Comparison of ENCODE assay signal across 8 cellular contexts in the genomic region with DNA sequence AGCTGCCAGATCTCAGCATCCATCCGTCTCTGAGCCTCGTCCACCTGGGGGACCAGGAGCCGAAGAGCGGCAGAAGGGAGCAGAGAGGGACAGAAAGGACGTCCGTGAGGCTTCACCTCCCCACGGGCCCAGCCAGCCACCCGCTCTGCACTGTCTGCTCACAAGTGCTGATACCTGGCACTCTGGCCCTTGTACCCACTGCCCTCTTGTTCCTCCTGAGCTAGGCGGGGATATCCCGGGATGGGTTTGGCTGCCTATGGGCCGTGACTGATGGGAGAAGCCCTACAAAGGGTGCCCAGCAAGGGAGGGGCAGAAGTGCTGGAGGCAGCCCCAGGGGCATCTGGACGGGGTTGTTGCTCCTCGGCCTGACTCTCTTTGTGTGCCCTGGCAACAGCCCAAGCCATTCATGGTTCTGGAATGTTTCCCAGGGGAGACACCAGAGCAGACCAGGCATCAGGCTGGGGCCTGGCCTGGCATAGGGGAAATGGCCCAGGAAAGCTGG. TPM values are rescaled to one million over a fixed set of nuclear protein-coding genes. Genes with fewer than 3 reads are reported as not detected.
DNase-seq lines count a peak whose midpoint lies in the region; ATAC-seq and TF ChIP-seq lines count a peak whose summit lies in the region.

No MANE protein-coding gene starts in this region.

- peaks cover 35% of the 10 kb centered on the region; the same call in 1 of the 2 replicates for H3F3A ChIP-seq in GM23248 (ENCODE audit: insufficient read depth)

- in situ Hi-C loops in GM23248 (cut with MboI) = no loop called here

- H2AFZ ChIP-seq in GM23248 = no peak overlapping the region

- peak overlapping the region; percentile 58; the same call in 1 of the 2 replicates for H3K9ac ChIP-seq in GM23248

- DNase-seq in GM23248 (peak; percentile 95), RPMI7951 (ENCODE audit: low read depth) (peak; percentile 88), foreskin melanocyte (peak; percentile 59), retina (peak; percentile 12), GM10266 (ENCODE audit: extremely low spot score) (no peak)

- H4K20me1 ChIP-seq in GM23248 (ENCODE audit: insufficient read depth) = no peaks in the 10 kb centered on the region

- WGBS in GM23248 (ENCODE audit: low coverage in 1 of 2, low lambda C conversion rate in 2 of 2, missing lambda C conversion rate in 2 of 2), 2 experiments = 60 to 64% methylated on average over 13 of the region's 13 CpGs

- no peak for TF ChIP-seq CTCF in GM10266 (IDR thresholded peaks at IDR 0.05; ENCODE audit: control insufficient read depth, insufficient read depth, low read depth, missing control alignments)

- ATAC-seq in HG03439 (IDR thresholded peaks at IDR 0.05; ENCODE audit: unreplicated experiment) (no peak), HG02973 (IDR thresholded peaks at IDR 0.05; ENCODE audit: unreplicated experiment) (no peak), GM21717 (IDR thresholded peaks at IDR 0.05; ENCODE audit: unreplicated experiment) (no peak)

- H3K27ac ChIP-seq in GM23248 = peak overlapping the region; percentile 54

- no peaks in the 10 kb centered on the region for H3K9me3 ChIP-seq in GM23248 (ENCODE audit: low read depth)

- H3K4me3 ChIP-seq in GM23248 = no peak overlapping the region

- no peak overlapping the region for H3K4me2 ChIP-seq in GM23248 (ENCODE audit: unreplicated experiment)

- H3K27me3 ChIP-seq in GM23248 (replicated peaks; ENCODE audit: insufficient read depth) = no peaks in the 10 kb centered on the region

- peaks cover 11% of the 10 kb centered on the region for H3K4me1 ChIP-seq in GM23248 (ENCODE audit: insufficient read depth)

- H3K36me3 ChIP-seq in GM23248 (ENCODE audit: low read depth) = peaks cover 68% of the 10 kb centered on the region

- H3K79me2 ChIP-seq in GM23248 (ENCODE audit: insufficient read depth) = peaks cover 26% of the 10 kb centered on the region

- no peaks in the 10 kb centered on the region for H3K9me2 ChIP-seq in GM23248 (ENCODE audit: insufficient read depth)

RNA-seq across cellular contexts. Expression of gene LDLRAD2, which starts 57.6 kb away (rescaled TPM):
- not detected in 2 replicates for total RNA-seq in GM23248 (2014; rRNA removed; shearing (Covaris generic))
- polyA plus RNA-seq in GM23248 (2016; fragmentation: Nextera tagmentation; extraction: Ambion mirVana) = 8.5 and 13.2 TPM in 2 replicates
- not detected in 2 replicates for total RNA-seq in RPMI7951 (2014; rRNA removed; shearing (Covaris generic))
